In genomic region chr16:1067629-1068028, GRCh38 we compare ENCODE assay signal across 2 cellular contexts.
A peak's percentile ranks its signal among the peaks of the same experiment; 100 is the strongest.
TF ChIP-seq lines count a peak whose summit lies in the region.

No MANE protein-coding gene starts in this region.

TF ChIP-seq in HepG2, 621 proteins besides CTCF, POLR2A, EP300 and RAD21:
- TF ChIP-seq KDM2A (CRISPR knock-in tag; IDR thresholded peaks at IDR 0.05; ENCODE audit: borderline replicate concordance, low read depth) (peak; percentile 7; the same call in 1 of the 2 replicates), ZNF264 (CRISPR knock-in tag; IDR thresholded peaks at IDR 0.05) (no peak), PLRG1 (conservative IDR thresholded peaks at IDR 0.05) (no peak), MZF1 (CRISPR knock-in tag; IDR thresholded peaks at IDR 0.05; ENCODE audit: borderline replicate concordance) (no peak)

TF ChIP-seq in K562, 482 proteins besides CTCF, POLR2A, EP300 and RAD21:
- TF ChIP-seq ZBTB1 (CRISPR knock-in tag; IDR thresholded peaks at IDR 0.05; ENCODE audit: borderline replicate concordance, low read depth) (peak; percentile 100), KDM1A (IDR thresholded peaks at IDR 0.05) (peak in 1 of 2 experiments; percentile 25; a peak in 1 of 4 replicates), ESRRA (IDR thresholded peaks at IDR 0.05; ENCODE audit: borderline replicate concordance, low read depth) (peak; percentile 66; the same call in 1 of the 2 replicates), HOMEZ (CRISPR knock-in tag; IDR thresholded peaks at IDR 0.05) (no peak), CBFB (CRISPR knock-in tag; IDR thresholded peaks at IDR 0.05) (peak; percentile 99)
- TF ChIP-seq, protein P1, sequence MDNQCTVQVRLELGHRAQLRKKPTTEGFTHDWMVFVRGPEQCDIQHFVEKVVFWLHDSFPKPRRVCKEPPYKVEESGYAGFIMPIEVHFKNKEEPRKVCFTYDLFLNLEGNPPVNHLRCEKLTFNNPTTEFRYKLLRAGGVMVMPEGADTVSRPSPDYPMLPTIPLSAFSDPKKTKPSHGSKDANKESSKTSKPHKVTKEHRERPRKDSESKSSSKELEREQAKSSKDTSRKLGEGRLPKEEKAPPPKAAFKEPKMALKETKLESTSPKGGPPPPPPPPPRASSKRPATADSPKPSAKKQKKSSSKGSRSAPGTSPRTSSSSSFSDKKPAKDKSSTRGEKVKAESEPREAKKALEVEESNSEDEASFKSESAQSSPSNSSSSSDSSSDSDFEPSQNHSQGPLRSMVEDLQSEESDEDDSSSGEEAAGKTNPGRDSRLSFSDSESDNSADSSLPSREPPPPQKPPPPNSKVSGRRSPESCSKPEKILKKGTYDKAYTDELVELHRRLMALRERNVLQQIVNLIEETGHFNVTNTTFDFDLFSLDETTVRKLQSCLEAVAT (IDR thresholded peaks at IDR 0.05) = peak in 1 of 2 experiments; percentile 87; a peak in 2 of 4 replicates
TF ChIP-seq in K562: peak in this region for 5.
